In the genomic region with DNA sequence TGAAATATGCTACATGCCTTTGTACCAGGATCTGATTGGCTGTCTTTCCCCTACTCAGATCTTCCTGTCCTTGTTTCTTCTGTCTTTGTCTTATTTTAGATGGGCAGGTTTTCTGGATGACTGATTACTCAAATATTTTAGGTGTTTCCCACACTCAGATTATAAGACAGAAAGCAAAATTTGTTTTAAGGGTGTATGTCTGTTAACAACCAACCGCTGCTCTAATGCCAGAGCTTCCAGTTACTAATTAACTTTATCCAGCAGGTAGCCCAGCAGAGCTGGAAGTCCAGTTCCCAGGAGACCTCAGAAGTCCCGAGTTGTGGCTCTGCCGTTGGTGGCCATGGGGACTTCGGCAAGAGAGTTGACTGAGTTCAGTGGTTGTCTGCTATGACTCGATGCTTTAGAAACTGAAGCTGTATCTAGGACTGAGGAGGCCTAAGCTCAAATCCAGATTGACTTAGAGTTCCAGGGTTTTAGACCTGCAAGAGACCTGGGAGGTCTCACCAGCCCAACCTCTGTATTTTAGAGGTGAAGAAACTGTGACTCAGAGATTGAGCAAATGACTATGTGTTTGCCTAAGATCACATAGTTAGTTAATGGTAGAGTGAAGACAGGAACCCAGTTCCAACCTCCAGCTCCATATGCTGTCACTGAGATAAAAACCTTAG, we compare ENCODE assay signal across 11 cellular contexts. TPM values are rescaled to one million over a fixed set of nuclear protein-coding genes. Genes with fewer than 3 reads are reported as not detected.
A peak's percentile ranks its signal among the peaks of the same experiment; 100 is the strongest.
DNase-seq lines count a peak whose midpoint lies in the region; ATAC-seq, FAIRE-seq and TF ChIP-seq lines count a peak whose summit lies in the region.
"Had no signal": no experiment of that assay in that cellular context is flagged by ENCODE, and none has a peak within 500 bp of the region (broad histone marks: within the 10 kb centered on the region; RNA-seq: fewer than 3 reads in every experiment).

No MANE protein-coding gene starts in this region.

- in situ Hi-C loops in GM12878 (cut with MboI): no loop called here

- H3K4me2 ChIP-seq in GM12878 (ENCODE audit: control insufficient read depth, insufficient read depth): peak overlapping the region; percentile 63

- POLR2A ChIA-PET in GM12878 (lab: Charles Lee): interaction anchor here (1.1 to 1.6 kb wide), 2 partner anchors 25 to 241 kb away, joined by 3 to 7 read pairs; no protein-coding TSS in a partner anchor

- TF ChIP-seq EP300 in GM12878 (IDR thresholded peaks at IDR 0.05; ENCODE audit: borderline replicate concordance in 1 of 2, control insufficient read depth in 1 of 2, low read depth in 2 of 2, low read length in 2 of 2): 0 out of 4 replicates have a peak, but pooled peaks of 1 of the 2 experiments have one; percentile 13

- no peak for TF ChIP-seq CTCF in GM12878 (IDR thresholded peaks at IDR 0.05 in 2 of 3, conservative IDR thresholded peaks at IDR 0.05 in 1 of 3; ENCODE audit: control insufficient read depth in 2 of 3, extremely low read depth in 1 of 3, insufficient read depth in 1 of 3, low read depth in 3 of 3, low read length in 3 of 3)

- TF ChIP-seq RAD21 in GM12878 (IDR thresholded peaks at IDR 0.05; ENCODE audit: insufficient read depth, low read depth, low read length): no peak

- no peaks in the 10 kb centered on the region for H4K20me1 ChIP-seq in GM12878 (ENCODE audit: control insufficient read depth, insufficient read depth)

- RAD21 ChIA-PET in GM12878 (lab: Charles Lee; ENCODE audit: unreplicated experiment): interaction anchor here (0.8 to 4.3 kb wide), 15 partner anchors 9 to 243 kb away, joined by 3 to 59 read pairs (median 6); no protein-coding TSS in a partner anchor

- SMC1A ChIA-PET in GM12878 (lab: Charles Lee; ENCODE audit: uncharacterized antibody, unreplicated experiment): interaction anchor here (0.8 to 4.8 kb wide), 23 partner anchors 8 to 996 kb away, joined by 3 to 64 read pairs (median 4); no protein-coding TSS in a partner anchor

- WGBS in GM12878 (ENCODE audit: insufficient coverage, insufficient replicate concordance, low lambda C conversion rate, missing lambda C conversion rate): 3% methylated on average over 5 of the region's 5 CpGs

- intact Hi-C loops in GM12878 (cut with micrococcal nuclease; ENCODE audit: unreplicated experiment): no loop called here

- H3K79me2 ChIP-seq in GM12878 (ENCODE audit: control insufficient read depth, insufficient read depth, low read length): no peaks in the 10 kb centered on the region; the same call in 1 of the 2 replicates

- CTCF ChIA-PET in GM12878 (lab: Yijun Ruan, JAX): interaction anchor here (0.9 to 4.3 kb wide), 16 partner anchors 9 to 241 kb away, joined by 3 to 71 read pairs (median 5); no protein-coding TSS in a partner anchor

- ATAC-seq in HG03565 (IDR thresholded peaks at IDR 0.05; ENCODE audit: unreplicated experiment): peak; percentile 33
- ATAC-seq in GM12878: peak; percentile 67
- ATAC-seq in HG03175 (IDR thresholded peaks at IDR 0.05; ENCODE audit: unreplicated experiment): no peak

- H2AFZ ChIP-seq in GM12878 (ENCODE audit: control insufficient read depth, low read depth, low read length): peak overlapping the region; percentile 33

- BruUV-seq in GM12878 (replicated peaks; lab: Mats Ljungman, UMichigan): TSS peak; percentile 70

- TF ChIP-seq POLR2A in GM12878 (IDR thresholded peaks at IDR 0.05; ENCODE audit: low read depth, low read length): no peak

- H3K9ac ChIP-seq in GM12878 (ENCODE audit: control insufficient read depth, insufficient read depth, low read length): no peak overlapping the region

- no peaks in the 10 kb centered on the region; a peak in 2 of 4 replicates for H3K27me3 ChIP-seq in GM12878 (replicated peaks in 1 of 2; ENCODE audit: control insufficient read depth in 2 of 2, insufficient read depth in 2 of 2, low read length in 1 of 2)

- H3K4me1 ChIP-seq in GM12878 (ENCODE audit: control insufficient read depth, insufficient read depth, low read length): peaks cover 6% of the 10 kb centered on the region

- FAIRE-seq in GM12878 (lab: Jason Lieb, UNC): no peak
- FAIRE-seq: H1 had no signal

- H3K36me3 ChIP-seq in GM12878 (ENCODE audit: control insufficient read depth in 2 of 2, insufficient read depth in 2 of 2, low read length in 1 of 2): no peaks in the 10 kb centered on the region

- peak overlapping the region; percentile 50; the same call in 1 of the 2 replicates for H3K27ac ChIP-seq in GM12878 (ENCODE audit: control insufficient read depth, insufficient read depth)
- H3K27ac ChIP-seq: SK-N-MC had no signal

- peak; percentile 57 for DNase-seq in activated CD4-positive, alpha-beta T cell treated with anti-CD3 and anti-CD28 coated beads for 48 hours
- DNase-seq in activated CD4-positive, alpha-beta T cell treated with anti-CD3 and anti-CD28 coated beads for 4 hours: no peak
- DNase-seq in GM12878 (ENCODE audit: low read depth, low spot score) (no peak), renal cortical epithelial cell (ENCODE audit: low read depth) (peak; percentile 97), NCI-H146 treated with DMSO at 0.1 percent for 48 hours (lab: John Stamatoyannopoulos, UW; ENCODE audit: unreplicated experiment) (no peak), medulla oblongata (ENCODE audit: extremely low spot score) (no peak)
- DNase-seq: NCI-H2081 had no signal

- H3K9me3 ChIP-seq in GM12878 (replicated peaks; ENCODE audit: control insufficient read depth, insufficient read depth, low read length): no peaks in the 10 kb centered on the region

- H3K4me3 ChIP-seq in GM12878: no peak overlapping the region
- H3K4me3 ChIP-seq: SK-N-MC had no signal

TF ChIP-seq in GM12878, 131 proteins besides CTCF, POLR2A, EP300 and RAD21 (continues in another document):
- TF ChIP-seq GATAD2B (conservative IDR thresholded peaks at IDR 0.05; ENCODE audit: low read depth): 0 out of 2 replicates have a peak, but pooled peaks have one; percentile 28
- TF ChIP-seq, protein P1, sequence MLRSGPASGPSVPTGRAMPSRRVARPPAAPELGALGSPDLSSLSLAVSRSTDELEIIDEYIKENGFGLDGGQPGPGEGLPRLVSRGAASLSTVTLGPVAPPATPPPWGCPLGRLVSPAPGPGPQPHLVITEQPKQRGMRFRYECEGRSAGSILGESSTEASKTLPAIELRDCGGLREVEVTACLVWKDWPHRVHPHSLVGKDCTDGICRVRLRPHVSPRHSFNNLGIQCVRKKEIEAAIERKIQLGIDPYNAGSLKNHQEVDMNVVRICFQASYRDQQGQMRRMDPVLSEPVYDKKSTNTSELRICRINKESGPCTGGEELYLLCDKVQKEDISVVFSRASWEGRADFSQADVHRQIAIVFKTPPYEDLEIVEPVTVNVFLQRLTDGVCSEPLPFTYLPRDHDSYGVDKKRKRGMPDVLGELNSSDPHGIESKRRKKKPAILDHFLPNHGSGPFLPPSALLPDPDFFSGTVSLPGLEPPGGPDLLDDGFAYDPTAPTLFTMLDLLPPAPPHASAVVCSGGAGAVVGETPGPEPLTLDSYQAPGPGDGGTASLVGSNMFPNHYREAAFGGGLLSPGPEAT (IDR thresholded peaks at IDR 0.05; ENCODE audit: low read depth): peak; percentile 59; the same call in 1 of the 2 replicates
- peak in 1 of 2 experiments; percentile 14; a peak in 1 of 4 replicates for TF ChIP-seq BHLHE40 (IDR thresholded peaks at IDR 0.05; ENCODE audit: borderline replicate concordance in 1 of 2, low read depth in 2 of 2, low read length in 1 of 2)
- TF ChIP-seq IKZF2 (IDR thresholded peaks at IDR 0.05): peak; percentile 61 to 76
- peak; percentile 80 for TF ChIP-seq IKZF1 (conservative IDR thresholded peaks at IDR 0.05)
- TF ChIP-seq SMARCA5 (IDR thresholded peaks at IDR 0.05): no peak

RNA-seq across cellular contexts. Expression of a gene that starts 7.5 kb away (rescaled TPM):
- total RNA-seq in GM12878 (2013; cell fraction: nucleolus; rRNA removed): 2.3 and 4.4 TPM in 2 replicates
- total RNA-seq in GM12878 (2014; rRNA removed): 0.33 and 1.4 TPM in 2 replicates
- 0.41 and 0.54 TPM in 2 replicates for total RNA-seq in GM12878 (2014; rRNA removed; fragmentation: Illumina TruSeq; extraction: Trizol)
- 0.35 and 0.64 TPM in 2 replicates for total RNA-seq in GM12878 (2021)
- 3.1 TPM for polyA plus RNA-seq in GM12878 (2011; ENCODE audit: low read depth)
- polyA plus RNA-seq in GM12878 (2011; rRNA removed): 6.4 and 7.1 TPM in 2 replicates
- 6.0 and 7.2 TPM in 2 replicates for polyA plus RNA-seq in GM12878 (2011; cell fraction: cytosol; rRNA removed)
- 4.4 and 4.8 TPM in 2 replicates for polyA plus RNA-seq in GM12878 (2011; cell fraction: nucleus; rRNA removed)
- 2.5 and 5.5 TPM in 2 replicates for polyA plus RNA-seq in GM12878 (2012)
- polyA plus RNA-seq in GM12878 (2014; fragmentation: Illumina TruSeq; extraction: Trizol): 0.53 and 0.71 TPM in 2 replicates
- under 1 TPM; 0.44 to 0.60 TPM for polyA plus RNA-seq in GM12878 (2014; fragmentation: Nextera tagmentation; extraction: Ambion mirVana)
- polyA plus RNA-seq in GM12878 (2014; rRNA removed): 0.36 and 0.55 TPM in 2 replicates
- 1 to 10 TPM; 2.2 to 2.6 TPM for polyA plus RNA-seq in GM12878 (2016; fragmentation: Nextera tagmentation; extraction: Ambion mirVana)
- polyA minus RNA-seq in GM12878 (2011; rRNA and poly(A)+ RNA removed): 3.3 and 4.2 TPM in 2 replicates
- 2.0 TPM in 1 of 2 replicates, not detected in the other for polyA minus RNA-seq in GM12878 (2011; cell fraction: cytosol; rRNA and poly(A)+ RNA removed)
- 1.1 and 1.5 TPM in 2 replicates for polyA minus RNA-seq in GM12878 (2011; cell fraction: nucleus; rRNA and poly(A)+ RNA removed)
- total RNA-seq in renal cortical epithelial cell: 0.89 and 23.4 TPM in 2 replicates
- total RNA-seq: H1 had no signal

Comparison
In these comparisons a context has a peak if more than half of its experiments do, and no peak if none do; other contexts are left out.
1. DNase-seq: peak in activated CD4-positive, alpha-beta T cell treated with anti-CD3 and anti-CD28 coated beads for 48 hours (single experiment) and renal cortical epithelial cell (single experiment); none in activated CD4-positive, alpha-beta T cell treated with anti-CD3 and anti-CD28 coated beads for 4 hours (0 of 2), GM12878 (single experiment), NCI-H146 treated with DMSO at 0.1 percent for 48 hours (single experiment) and medulla oblongata (single experiment).